8 cellular contexts compared by ENCODE assay signal in the genomic region with DNA sequence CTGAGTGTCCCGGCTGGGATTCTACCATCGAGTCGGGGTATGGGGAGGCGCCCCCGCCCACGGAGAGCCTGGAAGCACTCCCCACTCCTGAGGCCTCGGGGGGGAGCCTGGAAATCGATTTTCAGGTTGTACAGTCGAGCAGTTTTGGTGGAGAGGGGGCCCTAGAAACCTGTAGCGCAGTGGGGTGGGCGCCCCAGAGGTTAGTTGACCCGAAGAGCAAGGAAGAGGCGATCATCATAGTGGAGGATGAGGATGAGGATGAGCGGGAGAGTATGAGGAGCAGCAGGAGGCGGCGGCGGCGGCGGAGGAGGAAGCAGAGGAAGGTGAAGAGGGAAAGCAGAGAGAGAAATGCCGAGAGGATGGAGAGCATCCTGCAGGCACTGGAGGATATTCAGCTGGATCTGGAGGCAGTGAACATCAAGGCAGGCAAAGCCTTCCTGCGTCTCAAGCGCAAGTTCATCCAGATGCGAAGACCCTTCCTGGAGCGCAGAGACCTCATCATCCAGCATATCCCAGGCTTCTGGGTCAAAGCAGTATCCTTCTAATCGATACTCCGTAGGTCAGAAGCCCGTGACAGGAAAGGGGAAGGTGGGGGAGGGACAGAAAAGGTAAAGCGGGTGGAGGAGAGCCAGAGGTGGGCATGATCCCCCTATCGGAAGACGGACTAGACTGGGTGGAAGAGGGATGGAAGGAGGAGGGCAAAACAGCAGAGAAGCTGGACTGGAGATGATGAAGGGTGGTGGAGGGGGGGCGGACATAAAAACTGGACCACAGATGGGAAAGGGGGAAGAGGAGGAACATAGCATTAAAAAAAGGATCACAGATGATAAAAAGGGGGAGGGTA. TPM values are rescaled to one million over a fixed set of nuclear protein-coding genes. Genes with fewer than 3 reads are reported as not detected.
DNase-seq lines count a peak whose midpoint lies in the region; ATAC-seq and TF ChIP-seq lines count a peak whose summit lies in the region.

No MANE protein-coding gene starts in this region.

- peak overlapping the region; percentile 65 to 84 (median 76) for H3K4me3 ChIP-seq in Peyer's patch
- peak overlapping the region; percentile 54 to 60 for H3K4me3 ChIP-seq in esophagus (ENCODE audit: low read depth in 1 of 2, low read length in 2 of 2)

- H3K36me3 ChIP-seq in ES-I3 (ENCODE audit: insufficient read depth, low read length), result peaks cover 6% of the 10 kb centered on the region; the same call in 1 of the 2 replicates
- H3K36me3 ChIP-seq in Peyer's patch, result peaks cover 0 to 6% (median 0%) of the 10 kb centered on the region in 3 donors
- H3K36me3 ChIP-seq in esophagus (ENCODE audit: control insufficient read depth in 2 of 2, insufficient read depth in 2 of 2, low read length in 1 of 2), result no peaks in the 10 kb centered on the region

- H3K9me3 Mint-ChIP-seq in progenitor cell of endocrine pancreas (ENCODE audit: low read depth), result peaks cover 10% of the 10 kb centered on the region

- H3K4me1 ChIP-seq in ES-I3 (ENCODE audit: insufficient read depth, low read length), result peaks cover 13% of the 10 kb centered on the region
- no peaks in the 10 kb centered on the region for H3K4me1 ChIP-seq in Peyer's patch
- peaks cover 0 to under 1% of the 10 kb centered on the region in 2 donors for H3K4me1 ChIP-seq in esophagus (ENCODE audit: control insufficient read depth in 2 of 2, insufficient read depth in 2 of 2, low read length in 1 of 2)

- peaks cover 19% of the 10 kb centered on the region for H3K4me1 Mint-ChIP-seq in progenitor cell of endocrine pancreas (ENCODE audit: low read depth)

- H3K27ac ChIP-seq in Peyer's patch (peak overlapping the region; percentile 88 to 95 (median 93)), esophagus (ENCODE audit: low read depth in 2 of 2, low read length in 1 of 2) (peak overlapping the region; percentile 76 to 84)

- no peaks in the 10 kb centered on the region for H3K9me3 ChIP-seq in ES-I3 (ENCODE audit: control insufficient read depth, insufficient read depth, low read length)
- H3K9me3 ChIP-seq in Peyer's patch, result no peaks in the 10 kb centered on the region
- no peaks in the 10 kb centered on the region for H3K9me3 ChIP-seq in esophagus (ENCODE audit: control insufficient read depth in 2 of 2, insufficient read depth in 1 of 2, low read depth in 1 of 2, low read length in 1 of 2)

- peaks cover 11% of the 10 kb centered on the region for H3K36me3 Mint-ChIP-seq in progenitor cell of endocrine pancreas (ENCODE audit: insufficient read depth)

- H3K27me3 Mint-ChIP-seq in progenitor cell of endocrine pancreas, result no peaks in the 10 kb centered on the region

- TF ChIP-seq POLR2A in Peyer's patch (IDR thresholded peaks at IDR 0.05), result no peak

- 7 to 31% methylated on average over 31 of the region's 31 CpGs for WGBS in esophagus, 2 donors

- DNase-seq in Peyer's patch (no peak), progenitor cell of endocrine pancreas (ENCODE audit: low spot score, unreplicated experiment) (no peak), NCI-H1092 (lab: John Stamatoyannopoulos, UW) (no peak), SK-N-DZ (ENCODE audit: low spot score) (no peak)
- DNase-seq in stimulated activated naive CD4-positive, alpha-beta T cell (lab: John Stamatoyannopoulos, UW), result no peak

- peak overlapping the region; percentile 82 for H3K27ac Mint-ChIP-seq in progenitor cell of endocrine pancreas

- H3K4me3 Mint-ChIP-seq in progenitor cell of endocrine pancreas (ENCODE audit: low read depth), result peak overlapping the region; percentile 89

- no peak for TF ChIP-seq CTCF in Peyer's patch (IDR thresholded peaks at IDR 0.05)
- no peak for TF ChIP-seq CTCF in progenitor cell of endocrine pancreas (IDR thresholded peaks at IDR 0.05; ENCODE audit: unreplicated experiment)

- H3K27me3 ChIP-seq in Peyer's patch (no peaks in the 10 kb centered on the region), esophagus (ENCODE audit: control insufficient read depth in 1 of 2, insufficient read depth in 2 of 2, low read length in 2 of 2) (no peaks in the 10 kb centered on the region)

- no peak for ATAC-seq in GM21576 (IDR thresholded peaks at IDR 0.05; ENCODE audit: unreplicated experiment)

- H3K9ac ChIP-seq in ES-I3 (ENCODE audit: low read depth, low read length), result peak overlapping the region; percentile 69; the same call in 1 of the 2 replicates

RNA-seq across cellular contexts. Expression of a gene that starts 0.8 kb away (rescaled TPM):
- total RNA-seq in Peyer's patch (100 to 1,000 TPM in 1 of 4 donors, 10 to 100 TPM in 3; 14.4 to 241 (median 37.1) TPM), progenitor cell of endocrine pancreas (53.6 and 54.9 TPM in 2 replicates)
- 10 to 100 TPM; 20.0 to 29.3 TPM for polyA plus RNA-seq in esophagus
- polyA plus RNA-seq in SK-N-DZ (2014; cell fraction: cytosol; rRNA removed), result 19.2 and 19.4 TPM in 2 replicates
- polyA plus RNA-seq in SK-N-DZ (2014; cell fraction: nucleus; rRNA removed), result 75.4 and 87.7 TPM in 2 replicates

RNA-seq across cellular contexts. Expression of a gene that starts 10.9 kb away (rescaled TPM):
- 10 to 100 TPM in 3 of 4 donors, 1 to 10 TPM in 1; 8.6 to 42.1 (median 33.1) TPM for total RNA-seq in Peyer's patch
- polyA plus RNA-seq in esophagus, result 1 to 10 TPM; 2.4 to 9.9 TPM
- total RNA-seq in progenitor cell of endocrine pancreas, result 16.0 and 18.0 TPM in 2 replicates
- 11.7 and 14.5 TPM in 2 replicates for polyA plus RNA-seq in SK-N-DZ (2014; cell fraction: cytosol; rRNA removed)
- polyA plus RNA-seq in SK-N-DZ (2014; cell fraction: nucleus; rRNA removed), result 33.8 and 48.4 TPM in 2 replicates

RNA-seq across cellular contexts. Expression of a gene that starts 34.4 kb away (rescaled TPM):
- total RNA-seq in Peyer's patch (under 1 TPM in 2 of 4 donors, not detected in 2; 0.57 to 0.67 TPM), progenitor cell of endocrine pancreas (18.4 and 19.4 TPM in 2 replicates)
- under 1 TPM; 0.18 to 0.22 TPM for polyA plus RNA-seq in esophagus
- 18.7 and 20.1 TPM in 2 replicates for polyA plus RNA-seq in SK-N-DZ (2014; cell fraction: cytosol; rRNA removed)
- polyA plus RNA-seq in SK-N-DZ (2014; cell fraction: nucleus; rRNA removed), result 26.0 and 54.7 TPM in 2 replicates

Comparison
In these comparisons a context has a peak if more than half of its experiments do, and no peak if none do; other contexts are left out.
1. RNA of a gene that starts 34.4 kb away (total RNA-seq): 18.4 to 19.4 TPM in progenitor cell of endocrine pancreas; 0.57 to 0.67 TPM in Peyer's patch; every median in the first group is over 10 times any median in the second.